In the genomic region with DNA sequence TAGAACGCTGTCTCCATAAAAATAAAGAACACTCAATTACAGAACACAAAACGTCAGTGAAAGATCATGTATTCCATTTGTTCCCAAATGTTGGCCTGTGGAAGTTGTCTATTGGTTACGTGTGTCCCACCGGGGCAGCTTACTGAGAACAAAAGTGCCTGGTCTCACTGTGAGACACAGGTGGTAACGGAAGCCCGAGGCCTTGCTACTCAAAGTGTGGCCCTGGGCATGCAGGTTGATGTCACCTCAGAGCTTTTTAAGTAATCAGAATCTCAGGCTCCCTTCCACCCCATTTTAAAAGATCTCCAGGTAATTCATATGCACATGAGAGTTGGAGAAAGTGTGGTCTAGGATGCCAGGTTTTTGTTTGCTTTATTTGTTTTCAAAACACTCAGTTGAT, we compare ENCODE assay signal across 1 cellular context.
TF ChIP-seq lines count a peak whose summit lies in the region.

No MANE protein-coding gene starts in this region.

TF ChIP-seq in H1, 55 proteins besides CTCF, POLR2A, EP300 and RAD21:
- no peak for TF ChIP-seq CEBPB (IDR thresholded peaks at IDR 0.05; ENCODE audit: low read depth, low read length)
- TF ChIP-seq EZH2 (IDR thresholded peaks at IDR 0.05; ENCODE audit: low read depth, low read length, severe bottlenecking): no peak
- TF ChIP-seq JUN (IDR thresholded peaks at IDR 0.05; ENCODE audit: low read depth, low read length): no peak
- no peak for TF ChIP-seq JUND (IDR thresholded peaks at IDR 0.05; ENCODE audit: low read length)
- TF ChIP-seq SUZ12 (IDR thresholded peaks at IDR 0.05; ENCODE audit: low read length): no peak
- TF ChIP-seq, protein P1, sequence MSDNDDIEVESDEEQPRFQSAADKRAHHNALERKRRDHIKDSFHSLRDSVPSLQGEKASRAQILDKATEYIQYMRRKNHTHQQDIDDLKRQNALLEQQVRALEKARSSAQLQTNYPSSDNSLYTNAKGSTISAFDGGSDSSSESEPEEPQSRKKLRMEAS (IDR thresholded peaks at IDR 0.05): peak; percentile 24; the same call in 1 of the 2 replicates
- no peak for TF ChIP-seq RNF2 (IDR thresholded peaks at IDR 0.05; ENCODE audit: borderline replicate concordance, low read depth, low read length, missing control alignments, poor library complexity, severe bottlenecking)
- no peak for TF ChIP-seq PHF8 (conservative IDR thresholded peaks at IDR 0.05; ENCODE audit: low read depth, low read length)
- TF ChIP-seq CBX5 (IDR thresholded peaks at IDR 0.05; ENCODE audit: low read depth, low read length): no peak
